In genomic region chr12:6438345-6438744, GRCh38 we compare ENCODE assay signal across 31 cellular contexts. TPM values are rescaled to one million over a fixed set of nuclear protein-coding genes. Genes with fewer than 3 reads are reported as not detected.
DNase-seq lines count a peak whose midpoint lies in the region; ATAC-seq and TF ChIP-seq lines count a peak whose summit lies in the region.
"Had no signal": no experiment of that assay in that cellular context is flagged by ENCODE, and none has a peak within 500 bp of the region (broad histone marks: within the 10 kb centered on the region; RNA-seq: fewer than 3 reads in every experiment).

No MANE protein-coding gene starts in this region.

- no peak overlapping the region for H4K91ac ChIP-seq in neuronal stem cell (ENCODE audit: low read depth, low read length, poor library complexity)

- H3K9ac ChIP-seq in endodermal cell (ENCODE audit: extremely low read depth, low read length, poor library complexity, severe bottlenecking) (no peak overlapping the region), neuronal stem cell (ENCODE audit: low read depth, low read length, poor library complexity) (no peak overlapping the region)
- H3K9ac ChIP-seq: BLaER1 had no signal

- no peaks in the 10 kb centered on the region for H3K36me3 Mint-ChIP-seq in activated naive CD4-positive, alpha-beta T cell treated with anti-CD3 and anti-CD28 coated beads, Interleukin-2, amount 50 U/mL, for 24 hours
- peaks cover 8% of the 10 kb centered on the region for H3K36me3 Mint-ChIP-seq in activated naive CD4-positive, alpha-beta T cell treated with anti-CD3 and anti-CD28 coated beads for 36 hours (ENCODE audit: low read depth)
- H3K36me3 Mint-ChIP-seq in endodermal cell (ENCODE audit: low read depth) = no peaks in the 10 kb centered on the region
- H3K36me3 Mint-ChIP-seq: naive thymus-derived CD8-positive, alpha-beta T cell had no signal

- no peaks in the 10 kb centered on the region for H3K9me3 ChIP-seq in endodermal cell (ENCODE audit: control insufficient read depth, low read length)
- no peaks in the 10 kb centered on the region for H3K9me3 ChIP-seq in upper lobe of right lung
- no peaks in the 10 kb centered on the region for H3K9me3 ChIP-seq in neuronal stem cell (replicated peaks in 1 of 2; ENCODE audit: control insufficient read depth in 2 of 2, insufficient read depth in 1 of 2, low read depth in 1 of 2, low read length in 2 of 2)
- H3K9me3 ChIP-seq: BLaER1, Caco-2, esophagus muscularis mucosa, SJSA1, testis, vagina had no signal

- no peak overlapping the region for H3K4me3 ChIP-seq in endodermal cell (ENCODE audit: low read length)
- H3K4me3 ChIP-seq in upper lobe of right lung = no peak overlapping the region
- no peak overlapping the region for H3K4me3 ChIP-seq in neuronal stem cell (ENCODE audit: low read length in 2 of 2)
- H3K4me3 ChIP-seq: BLaER1, coronary artery, esophagus muscularis mucosa, GM23338, hepatocyte, SJSA1, testis, vagina had no signal

- WGBS in endodermal cell (ENCODE audit: insufficient coverage in 1 of 2, insufficient read length in 1 of 2), 2 experiments = 93 to 99% methylated on average over 11 of the region's 12 CpGs
- WGBS in neuronal stem cell (ENCODE audit: extremely low coverage in 2 of 2, insufficient read length in 2 of 2, insufficient replicate concordance in 1 of 2), 2 donors = no CpG with 5 or more reads among the region's 12 CpGs

- H3K27me3 Mint-ChIP-seq in activated naive CD4-positive, alpha-beta T cell treated with anti-CD3 and anti-CD28 coated beads, Interleukin-2, amount 50 U/mL, for 24 hours = no peaks in the 10 kb centered on the region
- H3K27me3 Mint-ChIP-seq in activated naive CD4-positive, alpha-beta T cell treated with anti-CD3 and anti-CD28 coated beads for 36 hours (ENCODE audit: low read depth) = no peaks in the 10 kb centered on the region
- no peaks in the 10 kb centered on the region for H3K27me3 Mint-ChIP-seq in endodermal cell (ENCODE audit: insufficient read depth)
- H3K27me3 Mint-ChIP-seq: effector memory CD8-positive, alpha-beta T cell; naive thymus-derived CD8-positive, alpha-beta T cell had no signal

- no peak overlapping the region for H2BK5ac ChIP-seq in neuronal stem cell (ENCODE audit: low read length)

- peaks cover 49% of the 10 kb centered on the region for H3K4me1 Mint-ChIP-seq in activated naive CD4-positive, alpha-beta T cell treated with anti-CD3 and anti-CD28 coated beads, Interleukin-2, amount 50 U/mL, for 24 hours
- peaks cover 65% of the 10 kb centered on the region for H3K4me1 Mint-ChIP-seq in activated naive CD4-positive, alpha-beta T cell treated with anti-CD3 and anti-CD28 coated beads for 36 hours (ENCODE audit: low read depth)
- peaks cover 21% of the 10 kb centered on the region for H3K4me1 Mint-ChIP-seq in endodermal cell

- H2BK120ac ChIP-seq in neuronal stem cell (ENCODE audit: low read depth, low read length) = no peak overlapping the region

- H3K79me1 ChIP-seq in neuronal stem cell (ENCODE audit: low read depth, low read length) = no peaks in the 10 kb centered on the region

- no peak overlapping the region for H2AFZ ChIP-seq in neuronal stem cell (ENCODE audit: low read length)
- H2AFZ ChIP-seq: GM23338, hepatocyte had no signal

- no peak overlapping the region for H3K18ac ChIP-seq in neuronal stem cell (ENCODE audit: low read length)

- H3K36me3 ChIP-seq in endodermal cell (ENCODE audit: control insufficient read depth, insufficient read depth, low read length) = no peaks in the 10 kb centered on the region
- no peaks in the 10 kb centered on the region for H3K36me3 ChIP-seq in upper lobe of right lung
- no peaks in the 10 kb centered on the region for H3K36me3 ChIP-seq in neuronal stem cell (replicated peaks in 1 of 2; ENCODE audit: control insufficient read depth in 2 of 2, insufficient read depth in 2 of 2, low read length in 2 of 2)
- H3K36me3 ChIP-seq: BLaER1, SJSA1, vagina had no signal

- H3K4me1 ChIP-seq in endodermal cell (ENCODE audit: control insufficient read depth, insufficient read depth, low read length) = no peaks in the 10 kb centered on the region
- no peaks in the 10 kb centered on the region for H3K4me1 ChIP-seq in upper lobe of right lung
- H3K4me1 ChIP-seq in neuronal stem cell (ENCODE audit: control insufficient read depth in 2 of 2, insufficient read depth in 1 of 2, low read depth in 1 of 2, low read length in 2 of 2) = peaks cover 0 to under 1% of the 10 kb centered on the region in 2 donors
- H3K4me1 ChIP-seq: Caco-2, esophagus muscularis mucosa, SJSA1, testis, vagina had no signal

- no peak overlapping the region for H3K4me2 ChIP-seq in neuronal stem cell (ENCODE audit: insufficient read depth, low read length, poor library complexity, severe bottlenecking)
- H3K4me2 ChIP-seq: BLaER1, GM23338, hepatocyte had no signal

- H3K9me3 Mint-ChIP-seq in activated naive CD4-positive, alpha-beta T cell treated with anti-CD3 and anti-CD28 coated beads, Interleukin-2, amount 50 U/mL, for 24 hours = no peaks in the 10 kb centered on the region
- H3K9me3 Mint-ChIP-seq in activated naive CD4-positive, alpha-beta T cell treated with anti-CD3 and anti-CD28 coated beads for 36 hours = no peaks in the 10 kb centered on the region
- H3K9me3 Mint-ChIP-seq in endodermal cell = no peaks in the 10 kb centered on the region
- H3K9me3 Mint-ChIP-seq: effector memory CD8-positive, alpha-beta T cell; GM23338; HFFc6; naive thymus-derived CD8-positive, alpha-beta T cell had no signal

- CTCF ChIA-PET in activated naive CD4-positive, alpha-beta T cell treated with anti-CD3 and anti-CD28 coated beads for 36 hours (lab: Charles Lee) = interaction anchor here (1.2 to 15.7 kb wide), 3 partner anchors 11 to 24 kb away, joined by 3 to 159 read pairs (median 5); no protein-coding TSS in a partner anchor

- no peak overlapping the region for H2AK5ac ChIP-seq in neuronal stem cell (ENCODE audit: low read depth, low read length)

- ATAC-seq in upper lobe of right lung = no peak
- ATAC-seq: activated CD4-positive, CD25-positive, alpha-beta regulatory T cell treated with anti-CD3 and anti-CD28 coated beads, Interleukin-2, amount 50 U/mL, for 24 hours; effector memory CD8-positive, alpha-beta T cell; GM23338; naive thymus-derived CD8-positive, alpha-beta T cell had no signal

- no peaks in the 10 kb centered on the region for H3K27me3 ChIP-seq in endodermal cell (ENCODE audit: control insufficient read depth, insufficient read depth, low read length, poor library complexity, severe bottlenecking)
- no peaks in the 10 kb centered on the region for H3K27me3 ChIP-seq in upper lobe of right lung
- H3K27me3 ChIP-seq in neuronal stem cell (ENCODE audit: control insufficient read depth in 3 of 3, insufficient read depth in 3 of 3, low read depth in 1 of 3, low read length in 3 of 3) = no peaks in the 10 kb centered on the region
- H3K27me3 ChIP-seq: BLaER1, esophagus muscularis mucosa, hepatocyte, SJSA1, testis, vagina had no signal

- H3K27ac ChIP-seq in endodermal cell (ENCODE audit: low read depth, low read length) (no peak overlapping the region), upper lobe of right lung (no peak overlapping the region), neuronal stem cell (replicated peaks; ENCODE audit: low read length) (no peak overlapping the region)
- H3K27ac ChIP-seq: BLaER1, coronary artery, esophagus muscularis mucosa, hepatocyte, HL-60, SJSA1, testis, vagina had no signal

- TF ChIP-seq CTCF in endodermal cell (conservative IDR thresholded peaks at IDR 0.05) (no peak), upper lobe of right lung (IDR thresholded peaks at IDR 0.05) (no peak)

- no peak overlapping the region for H3K23ac ChIP-seq in neuronal stem cell (ENCODE audit: low read depth, low read length, poor library complexity)

- peak overlapping the region; percentile 53 for H3K27ac Mint-ChIP-seq in activated naive CD4-positive, alpha-beta T cell treated with anti-CD3 and anti-CD28 coated beads, Interleukin-2, amount 50 U/mL, for 24 hours
- H3K27ac Mint-ChIP-seq in activated naive CD4-positive, alpha-beta T cell treated with anti-CD3 and anti-CD28 coated beads for 36 hours = no peak overlapping the region
- no peak overlapping the region for H3K27ac Mint-ChIP-seq in endodermal cell
- H3K27ac Mint-ChIP-seq: effector memory CD8-positive, alpha-beta T cell; GM23338; HFFc6 had no signal

- H3K14ac ChIP-seq in neuronal stem cell (ENCODE audit: low read length) = no peak overlapping the region

- no peak overlapping the region for H2BK12ac ChIP-seq in neuronal stem cell (ENCODE audit: low read length)

- no peak overlapping the region for H2BK15ac ChIP-seq in neuronal stem cell (ENCODE audit: low read length)

- peak overlapping the region; percentile 9 for H3K4me3 Mint-ChIP-seq in activated naive CD4-positive, alpha-beta T cell treated with anti-CD3 and anti-CD28 coated beads, Interleukin-2, amount 50 U/mL, for 24 hours
- H3K4me3 Mint-ChIP-seq in activated naive CD4-positive, alpha-beta T cell treated with anti-CD3 and anti-CD28 coated beads for 36 hours = no peak overlapping the region
- H3K4me3 Mint-ChIP-seq in endodermal cell = no peak overlapping the region
- H3K4me3 Mint-ChIP-seq: effector memory CD8-positive, alpha-beta T cell; GM23338; HFFc6; naive thymus-derived CD8-positive, alpha-beta T cell had no signal

- no peak overlapping the region for H4K8ac ChIP-seq in neuronal stem cell (ENCODE audit: low read depth, low read length)

- DNase-seq in activated naive CD4-positive, alpha-beta T cell treated with anti-CD3 and anti-CD28 coated beads for 36 hours = no peak
- DNase-seq in endodermal cell (peak; percentile 36), upper lobe of right lung (peak; percentile 26), NCI-H1048 (lab: John Stamatoyannopoulos, UW) (no peak), neuronal stem cell (ENCODE audit: low spot score) (no peak)
- DNase-seq: activated gamma-delta T cell treated with Interleukin-2 at 50 U/mL for 16 hours; DMS79; effector memory CD8-positive, alpha-beta T cell; foreskin melanocyte; GF-D8; HFFc6; midbrain; naive thymus-derived CD8-positive, alpha-beta T cell; NCI-H187 treated with DMSO at 0.1 percent for 48 hours; NCI-H526; retina; T-helper 1 cell; testis had no signal

- intact Hi-C loops in activated naive CD4-positive, alpha-beta T cell treated with anti-CD3 and anti-CD28 coated beads for 36 hours (cut with micrococcal nuclease) = no loop called here
- intact Hi-C loops in upper lobe of right lung (cut with DNase I) = no loop called here

- H3K4ac ChIP-seq in neuronal stem cell (ENCODE audit: low read length) = no peak overlapping the region

RNA-seq across cellular contexts. Expression of gene CD27, which starts 6.4 kb away (rescaled TPM):
- 10 to 100 TPM; 48.1 to 56.7 TPM for total RNA-seq in activated naive CD4-positive, alpha-beta T cell treated with anti-CD3 and anti-CD28 coated beads for 36 hours
- total RNA-seq in endodermal cell (under 1 TPM in 1 of 2 donors, not detected in 1; 0.44 TPM), upper lobe of right lung (1.5 TPM)
- polyA plus RNA-seq in endodermal cell (2013, experiment 1 of 2) = not detected
- polyA plus RNA-seq in endodermal cell (2013, experiment 2 of 2) = not detected
- polyA plus RNA-seq in neuronal stem cell (2013, experiment 1 of 2) = 0.14 TPM
- polyA plus RNA-seq in neuronal stem cell (2013, experiment 2 of 2) = 0.11 TPM
- total RNA-seq: bronchial epithelial cell, Caco-2, GM23338, hepatocyte, osteoblast, SJSA1 had no signal

RNA-seq across cellular contexts. Expression of gene TAPBPL, which starts 13.5 kb away (rescaled TPM):
- total RNA-seq in activated naive CD4-positive, alpha-beta T cell treated with anti-CD3 and anti-CD28 coated beads for 36 hours = 10 to 100 TPM; 27.9 to 28.0 TPM
- total RNA-seq in endodermal cell = 1 to 10 TPM in 1 of 2 donors, under 1 TPM in 1; 0.55 to 1.4 TPM
- polyA plus RNA-seq in endodermal cell (2013, experiment 1 of 2) = 0.46 TPM
- 0.41 TPM for polyA plus RNA-seq in endodermal cell (2013, experiment 2 of 2)
- 28.4 TPM for total RNA-seq in upper lobe of right lung
- polyA plus RNA-seq in neuronal stem cell (2013, experiment 1 of 2) = 0.33 TPM
- polyA plus RNA-seq in neuronal stem cell (2013, experiment 2 of 2) = 0.28 TPM

RNA-seq across cellular contexts. Expression of gene VAMP1, which starts 32.1 kb away (rescaled TPM):
- 10 to 100 TPM; 31.9 to 33.5 TPM for total RNA-seq in activated naive CD4-positive, alpha-beta T cell treated with anti-CD3 and anti-CD28 coated beads for 36 hours
- total RNA-seq in endodermal cell (10 to 100 TPM in 1 of 2 donors, 1 to 10 TPM in 1; 5.6 to 17.8 TPM), upper lobe of right lung (6.3 TPM)
- polyA plus RNA-seq in endodermal cell (2013, experiment 1 of 2) = 15.1 TPM
- 12.9 TPM for polyA plus RNA-seq in endodermal cell (2013, experiment 2 of 2)
- polyA plus RNA-seq in neuronal stem cell (2013, experiment 1 of 2) = 14.2 TPM
- 14.6 TPM for polyA plus RNA-seq in neuronal stem cell (2013, experiment 2 of 2)

RNA-seq across cellular contexts. Expression of gene LTBR, which starts 54.4 kb away (rescaled TPM):
- 1 to 10 TPM; 2.1 to 3.1 TPM for total RNA-seq in activated naive CD4-positive, alpha-beta T cell treated with anti-CD3 and anti-CD28 coated beads for 36 hours
- total RNA-seq in endodermal cell = 1 to 10 TPM; 8.4 to 9.1 TPM
- 1.5 TPM for polyA plus RNA-seq in endodermal cell (2013, experiment 1 of 2)
- 1.9 TPM for polyA plus RNA-seq in endodermal cell (2013, experiment 2 of 2)
- 156 TPM for total RNA-seq in upper lobe of right lung
- polyA plus RNA-seq in neuronal stem cell (2013, experiment 1 of 2) = 2.3 TPM
- 2.3 TPM for polyA plus RNA-seq in neuronal stem cell (2013, experiment 2 of 2)

RNA-seq across cellular contexts. Expression of gene MRPL51, which starts 54.7 kb away (rescaled TPM):
- total RNA-seq in activated naive CD4-positive, alpha-beta T cell treated with anti-CD3 and anti-CD28 coated beads for 36 hours = 100 to 1,000 TPM; 273 to 278 TPM
- 100 to 1,000 TPM; 196 to 450 TPM for total RNA-seq in endodermal cell
- 216 TPM for polyA plus RNA-seq in endodermal cell (2013, experiment 1 of 2)
- 234 TPM for polyA plus RNA-seq in endodermal cell (2013, experiment 2 of 2)
- 114 TPM for total RNA-seq in upper lobe of right lung
- 584 TPM for polyA plus RNA-seq in neuronal stem cell (2013, experiment 1 of 2)
- polyA plus RNA-seq in neuronal stem cell (2013, experiment 2 of 2) = 624 TPM

Comparison
In these comparisons a context has a peak if more than half of its experiments do, and no peak if none do; other contexts are left out.
1. DNase-seq: peak in endodermal cell (single experiment) and upper lobe of right lung (single experiment); none in activated naive CD4-positive, alpha-beta T cell treated with anti-CD3 and anti-CD28 coated beads for 36 hours (single experiment), NCI-H1048 (single experiment) and neuronal stem cell (single experiment).
2. RNA of gene CD27, which starts 6.4 kb away (total RNA-seq): 48.1 to 56.7 TPM in activated naive CD4-positive, alpha-beta T cell treated with anti-CD3 and anti-CD28 coated beads for 36 hours; 1.5 TPM in upper lobe of right lung (single experiment) and 0.44 TPM in endodermal cell; every median in the first group is over 10 times any median in the second.
3. RNA of gene TAPBPL, which starts 13.5 kb away (total RNA-seq): 28.4 TPM in upper lobe of right lung (single experiment) and 27.9 to 28.0 TPM in activated naive CD4-positive, alpha-beta T cell treated with anti-CD3 and anti-CD28 coated beads for 36 hours; 0.55 to 1.4 TPM in endodermal cell; every median in the first group is over 10 times any median in the second.